In genomic region chr9:4576448-4576847, GRCh38 we compare ENCODE assay signal across 23 cellular contexts.
"Had no signal": no experiment of that assay in that cellular context is flagged by ENCODE, and none has a peak within 500 bp of the region (broad histone marks: within the 10 kb centered on the region; RNA-seq: fewer than 3 reads in every experiment).

No MANE protein-coding gene starts in this region.

- DNase-seq: KBM-7; MV-4-11; NCI-H1048; NCI-H1105; NCI-H1417 treated with DMSO at 0.1 percent for 48 hours; NCI-H146; NCI-H1694 treated with DMSO at 0.1 percent for 48 hours; NCI-H1930; NCI-H2081; NCI-H2107; NCI-H2227 treated with DMSO at 0.1 percent for 48 hours; NCI-H524 treated with DMSO at 0.1 percent for 48 hours; NCI-H69; NCI-H774; NK-92 treated with Interleukin-12 subunit alpha and Interleukin-12 subunit beta, amount 100 ng/mL, for 24 hours; PC-3; SIG-M5 had no signal

- H3K27ac ChIP-seq: HL-60, RWPE1, SJSA1, SK-N-MC had no signal

- H3K27me3 ChIP-seq: SJSA1 had no signal

- ATAC-seq: Panc1, PC-3 had no signal

- H3K4me3 ChIP-seq: SJSA1, SK-N-MC had no signal

- H3K36me3 ChIP-seq: SJSA1 had no signal

- H3K4me1 ChIP-seq: SJSA1 had no signal

- H3K9me3 ChIP-seq: SJSA1 had no signal

- FAIRE-seq: HTR-8/SVneo had no signal
